In genomic region chr15:82103500-82103899, GRCh38 we compare ENCODE assay signal across 14 cellular contexts. TPM values are rescaled to one million over a fixed set of nuclear protein-coding genes. Genes with fewer than 3 reads are reported as not detected.
DNase-seq lines count a peak whose midpoint lies in the region; ATAC-seq and TF ChIP-seq lines count a peak whose summit lies in the region.
"Had no signal": no experiment of that assay in that cellular context is flagged by ENCODE, and none has a peak within 500 bp of the region (broad histone marks: within the 10 kb centered on the region; RNA-seq: fewer than 3 reads in every experiment).

No MANE protein-coding gene starts in this region.

- peak; percentile 53 for TF ChIP-seq RAD21 in IMR-90 (IDR thresholded peaks at IDR 0.05; ENCODE audit: low read length)

- no peak overlapping the region for H4K8ac ChIP-seq in IMR-90 (ENCODE audit: low read depth in 2 of 2, low read length in 2 of 2)

- H2AFZ ChIP-seq in IMR-90 (replicated peaks; ENCODE audit: low read length, poor library complexity): no peak overlapping the region

- peak overlapping the region; percentile 41 for H2BK20ac ChIP-seq in IMR-90 (ENCODE audit: low read depth, low read length)

- H3K4ac ChIP-seq in IMR-90 (ENCODE audit: low read depth, low read length): peak overlapping the region; percentile 66; the same call in 1 of the 2 replicates

- peaks cover 23% of the 10 kb centered on the region for H3K9me1 ChIP-seq in IMR-90 (ENCODE audit: insufficient read depth, low read length)

- H3K27me3 ChIP-seq in IMR-90 (ENCODE audit: control insufficient read depth, insufficient read depth, low read length): no peaks in the 10 kb centered on the region
- H3K27me3 ChIP-seq: ovary, spleen had no signal

- no peak overlapping the region for H3K23ac ChIP-seq in IMR-90 (ENCODE audit: low read depth, low read length)

- POLR2A ChIA-PET in IMR-90 (lab: Charles Lee; ENCODE audit: unreplicated experiment): no interaction called here

- H2BK5ac ChIP-seq in IMR-90 (ENCODE audit: low read depth, low read length, poor library complexity, severe bottlenecking): no peak overlapping the region

- no peak overlapping the region for H4K5ac ChIP-seq in IMR-90 (ENCODE audit: low read depth, low read length)

- H3K18ac ChIP-seq in IMR-90 (ENCODE audit: low read depth, low read length): no peak overlapping the region

- TF ChIP-seq CTCF in IMR-90 (conservative IDR thresholded peaks at IDR 0.05; ENCODE audit: low read depth, low read length) (peak; percentile 37), fibroblast of villous mesenchyme (IDR thresholded peaks at IDR 0.05; ENCODE audit: insufficient read depth, low read depth, low read length) (peak; percentile 12)

- no peaks in the 10 kb centered on the region for H3K79me1 ChIP-seq in IMR-90 (ENCODE audit: low read depth in 1 of 2, low read length in 2 of 2)

- no peaks in the 10 kb centered on the region for H4K20me1 ChIP-seq in IMR-90 (ENCODE audit: insufficient read depth, low read length)

- H2BK120ac ChIP-seq in IMR-90 (ENCODE audit: low read depth, low read length): peak overlapping the region; percentile 24

- no peak overlapping the region for H3K9ac ChIP-seq in IMR-90 (ENCODE audit: low read depth, low read length)

- peak; percentile 21 for DNase-seq in DMS53 (lab: John Stamatoyannopoulos, UW)
- no peak for DNase-seq in DMS53 treated with DMSO at 0.1 percent for 48 hours (lab: John Stamatoyannopoulos, UW; ENCODE audit: unreplicated experiment)
- no peak for DNase-seq in IMR-90
- DNase-seq in fibroblast of villous mesenchyme (ENCODE audit: low read depth): no peak
- no peak for DNase-seq in stimulated activated CD8-positive, alpha-beta memory T cell treated with anti-CD3 and anti-CD28 coated beads, Interleukin-4, amount 100 ng/mL, for 48 hours
- DNase-seq in activated T-cell treated with anti-CD3 and anti-CD28 coated beads for 4 hours: no peak
- DNase-seq: 8988T, NCI-H1092, ovary, SIG-M5, spleen, T1000 had no signal

- no peak overlapping the region for H3K4me2 ChIP-seq in IMR-90 (ENCODE audit: low read depth, low read length)

- H3K14ac ChIP-seq in IMR-90 (replicated peaks; ENCODE audit: low read depth, low read length): no peak overlapping the region

- H3K4me3 ChIP-seq in IMR-90 (ENCODE audit: insufficient read depth, low read depth, low read length): no peak overlapping the region
- no peak overlapping the region for H3K4me3 ChIP-seq in fibroblast of villous mesenchyme (ENCODE audit: low read depth, low read length)
- H3K4me3 ChIP-seq: ovary, spleen had no signal

- H2AK9ac ChIP-seq in IMR-90 (replicated peaks; ENCODE audit: low read depth, low read length, poor library complexity): peak overlapping the region; percentile 10

- dilution Hi-C loops in IMR-90 (cut with HindIII; ENCODE audit: low sequenced_read_pairs, unreplicated experiment): no loop called here

- in situ Hi-C loops in IMR-90 (cut with MboI; ENCODE audit: low sequenced_read_pairs): no loop called here

- H3K27ac ChIP-seq in IMR-90 (ENCODE audit: insufficient read depth, low read length): no peak overlapping the region
- H3K27ac ChIP-seq: ovary, spleen had no signal

- no peak overlapping the region for H4K91ac ChIP-seq in IMR-90 (ENCODE audit: insufficient read depth, low read depth, low read length)

- no peak overlapping the region for H3K56ac ChIP-seq in IMR-90 (ENCODE audit: extremely low read depth, insufficient read depth, low read length)

- no peaks in the 10 kb centered on the region for H3K9me3 ChIP-seq in IMR-90 (ENCODE audit: control insufficient read depth, insufficient read depth, low read length)
- H3K9me3 ChIP-seq: ovary, spleen had no signal

- TF ChIP-seq POLR2A in IMR-90 (IDR thresholded peaks at IDR 0.05; ENCODE audit: low read depth, low read length): no peak

- no peaks in the 10 kb centered on the region for H3K36me3 ChIP-seq in IMR-90 (ENCODE audit: control insufficient read depth, insufficient read depth, low read length)
- H3K36me3 ChIP-seq: ovary, spleen had no signal

- CTCF ChIA-PET in IMR-90 (lab: Yijun Ruan, JAX): interaction anchor here (1.1 to 1.6 kb wide), 2 partner anchors 37 to 55 kb away, joined by 3 read pairs; no protein-coding TSS in a partner anchor

- intact Hi-C loops in IMR-90 (cut with micrococcal nuclease): loop anchor here (1.0 to 5.0 kb wide), 3 partner anchors 56 to 623 kb away; partner anchors contain the start of gene MEX3B

- 89% methylated on average over 4 of the region's 6 CpGs; no CpG with 5 or more reads in 1 of the 2 experiments for WGBS in IMR-90 (ENCODE audit: extremely low coverage in 2 of 2, insufficient read length in 1 of 2), 2 experiments

- H3K4me1 ChIP-seq in IMR-90 (ENCODE audit: control insufficient read depth, insufficient read depth, low read length): peaks cover 15% of the 10 kb centered on the region
- H3K4me1 ChIP-seq: spleen had no signal

- H2BK15ac ChIP-seq in IMR-90 (ENCODE audit: low read depth, low read length): peak overlapping the region; percentile 51; the same call in 2 of the 3 replicates

- no TSS peak for BruUV-seq in IMR-90 (replicated peaks; lab: Mats Ljungman, UMichigan)

- ATAC-seq in IMR-90 (ENCODE audit: low read depth) (no peak), SK-N-SH treated with all-trans-retinoic acid at 6 μM for 48 hours (0 out of 3 replicates have a peak, but pooled peaks have one; percentile 33), GM21390 (IDR thresholded peaks at IDR 0.05; ENCODE audit: unreplicated experiment) (no peak)

- peak overlapping the region; percentile 67; the same call in 1 of the 2 replicates for H2AK5ac ChIP-seq in IMR-90 (ENCODE audit: low read depth, low read length)

TF ChIP-seq in IMR-90, 13 proteins besides CTCF, POLR2A, EP300 and RAD21:
- TF ChIP-seq SMC3 (IDR thresholded peaks at IDR 0.05; ENCODE audit: low read depth, low read length) (peak; percentile 37; the same call in 1 of the 2 replicates), RFX5 (IDR thresholded peaks at IDR 0.05; ENCODE audit: low read depth, low read length) (no peak)

TF ChIP-seq in SK-N-SH treated with all-trans-retinoic acid at 6 μM for 48 hours, 23 proteins besides CTCF, POLR2A, EP300 and RAD21:
- TF ChIP-seq TCF4 (CRISPR knock-in tag; IDR thresholded peaks at IDR 0.05; ENCODE audit: borderline replicate concordance) (no peak), CSDC2 (CRISPR knock-in tag; IDR thresholded peaks at IDR 0.05) (no peak), CSRNP3 (CRISPR knock-in tag; IDR thresholded peaks at IDR 0.05) (no peak), GLIS3 (CRISPR knock-in tag; IDR thresholded peaks at IDR 0.05) (no peak), SNAI2 (CRISPR knock-in tag; IDR thresholded peaks at IDR 0.05) (no peak), RARB (CRISPR knock-in tag; IDR thresholded peaks at IDR 0.05) (no peak), ESRRG (CRISPR knock-in tag; IDR thresholded peaks at IDR 0.05) (no peak), PPARA (CRISPR knock-in tag; IDR thresholded peaks at IDR 0.05; ENCODE audit: borderline replicate concordance) (no peak), PATZ1 (CRISPR knock-in tag; IDR thresholded peaks at IDR 0.05; ENCODE audit: borderline replicate concordance) (no peak)
TF ChIP-seq in SK-N-SH treated with all-trans-retinoic acid at 6 μM for 48 hours: peak in this region for 0.

RNA-seq across cellular contexts. Expression of gene MEX3B, which starts 57.7 kb away (rescaled TPM):
- total RNA-seq in IMR-90 (2012; rRNA removed): 3.6 and 6.7 TPM in 2 replicates
- 12.9 and 16.2 TPM in 2 replicates for polyA plus RNA-seq in IMR-90 (2012; rRNA removed)
- 7.5 and 19.5 TPM in 2 replicates for polyA plus RNA-seq in IMR-90 (2012; cell fraction: cytosol; rRNA removed)
- polyA plus RNA-seq in IMR-90 (2012; cell fraction: nucleus; rRNA removed; ENCODE audit: low replicate concordance): 25.1 and 51.6 TPM in 2 replicates
- total RNA-seq in fibroblast of villous mesenchyme: 3.9 and 6.4 TPM in 2 replicates
